ENCODE assay signal across 15 cellular contexts in genomic region chr20:62622178-62622876, GRCh38. TPM values are rescaled to one million over a fixed set of nuclear protein-coding genes. Genes with fewer than 3 reads are reported as not detected.
A peak's percentile ranks its signal among the peaks of the same experiment; 100 is the strongest.
DNase-seq lines count a peak whose midpoint lies in the region; TF ChIP-seq lines count a peak whose summit lies in the region.
"Had no signal": no experiment of that assay in that cellular context is flagged by ENCODE, and none has a peak within 500 bp of the region (broad histone marks: within the 10 kb centered on the region; RNA-seq: fewer than 3 reads in every experiment).

No MANE protein-coding gene starts in this region.

- in situ Hi-C loops in transverse colon (cut with MboI; ENCODE audit: low pct_ligation_motif_present in 1 of 4, low pct_unique_long_range_greater_than_20kb in 1 of 4, low sequenced_read_pairs in 3 of 4): no loop called here

- H3K4me1 Mint-ChIP-seq in activated T-cell treated with anti-CD3 and anti-CD28 coated beads, Interleukin-2, amount 50 U/mL, for 24 hours (ENCODE audit: low read depth): peaks cover 44% of the 10 kb centered on the region
- peaks cover 29% of the 10 kb centered on the region for H3K4me1 Mint-ChIP-seq in mesothelial cell of epicardium
- peaks cover 20% of the 10 kb centered on the region for H3K4me1 Mint-ChIP-seq in type B pancreatic cell (ENCODE audit: unreplicated experiment)

- H3K9me3 ChIP-seq in breast epithelium: no peaks in the 10 kb centered on the region
- H3K9me3 ChIP-seq in transverse colon: no peaks in the 10 kb centered on the region
- H3K9me3 ChIP-seq: mucosa of descending colon, testis had no signal

- intact Hi-C loops in breast epithelium (cut with DNase I; ENCODE audit: low total_unique reads) (no loop called here), transverse colon (cut with DNase I; ENCODE audit: low total_unique reads) (no loop called here)

- no peak overlapping the region for H3K4me3 Mint-ChIP-seq in activated T-cell treated with anti-CD3 and anti-CD28 coated beads, Interleukin-2, amount 50 U/mL, for 24 hours
- H3K4me3 Mint-ChIP-seq in mesothelial cell of epicardium (no peak overlapping the region), type B pancreatic cell (no peak overlapping the region)

- no peaks in the 10 kb centered on the region for H3K36me3 Mint-ChIP-seq in activated T-cell treated with anti-CD3 and anti-CD28 coated beads, Interleukin-2, amount 50 U/mL, for 24 hours (ENCODE audit: low read depth)
- H3K36me3 Mint-ChIP-seq in mesothelial cell of epicardium (no peaks in the 10 kb centered on the region), type B pancreatic cell (no peaks in the 10 kb centered on the region)

- H3K27ac Mint-ChIP-seq in activated T-cell treated with anti-CD3 and anti-CD28 coated beads, Interleukin-2, amount 50 U/mL, for 24 hours: peak overlapping the region; percentile 47
- H3K27ac Mint-ChIP-seq in mesothelial cell of epicardium (peak overlapping the region; percentile 98), type B pancreatic cell (no peak overlapping the region)

- peaks cover 0 to 7% of the 10 kb centered on the region in 2 donors for H3K27me3 ChIP-seq in breast epithelium
- no peaks in the 10 kb centered on the region for H3K27me3 ChIP-seq in transverse colon
- H3K27me3 ChIP-seq: cardiac muscle cell, testis had no signal

- H3K4me3 ChIP-seq in breast epithelium: no peak overlapping the region
- H3K4me3 ChIP-seq in transverse colon: no peak overlapping the region
- H3K4me3 ChIP-seq: cardiac muscle cell, mucosa of descending colon, testis had no signal

- H3K4me1 ChIP-seq in breast epithelium (peaks cover 12 to 20% of the 10 kb centered on the region in 2 donors), transverse colon (peaks cover 22 to 38% (median 27%) of the 10 kb centered on the region in 4 donors)

- no peak for TF ChIP-seq CTCF in breast epithelium (IDR thresholded peaks at IDR 0.05)
- no peak for TF ChIP-seq CTCF in mesothelial cell of epicardium (IDR thresholded peaks at IDR 0.05; ENCODE audit: unreplicated experiment)
- TF ChIP-seq CTCF in transverse colon (IDR thresholded peaks at IDR 0.05): no peak
- no peak for TF ChIP-seq CTCF in type B pancreatic cell (conservative IDR thresholded peaks at IDR 0.05)

- no peak for TF ChIP-seq EP300 in transverse colon (IDR thresholded peaks at IDR 0.05; ENCODE audit: low read depth)

- WGBS in transverse colon (ENCODE audit: low coverage in 1 of 2), 2 donors: 87 to 88% methylated on average over 7 to 25 of the region's 25 CpGs

- TF ChIP-seq POLR2A in breast epithelium (IDR thresholded peaks at IDR 0.05) (no peak), transverse colon (IDR thresholded peaks at IDR 0.05) (no peak)

- no peak for DNase-seq in activated T-cell treated with anti-CD3 and anti-CD28 coated beads, Interleukin-2, amount 50 U/mL, for 24 hours
- DNase-seq in activated T-cell treated with anti-CD3 and anti-CD28 coated beads, Interleukin-2, amount 50 U/mL, for 1 hour: no peak
- DNase-seq in breast epithelium (ENCODE audit: low spot score in 2 of 2): no peak
- DNase-seq in mesothelial cell of epicardium (ENCODE audit: low spot score in 2 of 2, unreplicated experiment in 2 of 2): no peak
- no peak for DNase-seq in transverse colon
- no peak for DNase-seq in type B pancreatic cell (ENCODE audit: extremely low spot score, unreplicated experiment)
- no peak for DNase-seq in activated T-cell treated with anti-CD3 and anti-CD28 coated beads for 4 hours
- DNase-seq in activated CD4-positive, CD25-positive, alpha-beta regulatory T cell (lab: John Stamatoyannopoulos, UW): no peak
- DNase-seq: foreskin melanocyte; NCI-H1694; RPMI8226; stimulated activated CD4-positive, alpha-beta T cell treated with anti-CD3 and anti-CD28 coated beads, Interleukin-15, amount 100 ng/mL, for 24 hours; testis had no signal

- peak overlapping the region; percentile 95 to 98 for H3K27ac ChIP-seq in breast epithelium
- H3K27ac ChIP-seq in transverse colon: peak overlapping the region; percentile 91 to 95 (median 94)

- H3K9me3 Mint-ChIP-seq in activated T-cell treated with anti-CD3 and anti-CD28 coated beads, Interleukin-2, amount 50 U/mL, for 24 hours: no peaks in the 10 kb centered on the region
- H3K9me3 Mint-ChIP-seq in mesothelial cell of epicardium (no peaks in the 10 kb centered on the region), type B pancreatic cell (no peaks in the 10 kb centered on the region)

- H3K36me3 ChIP-seq in breast epithelium (no peaks in the 10 kb centered on the region), transverse colon (no peaks in the 10 kb centered on the region)
- H3K36me3 ChIP-seq: cardiac muscle cell had no signal

- no peaks in the 10 kb centered on the region for H3K27me3 Mint-ChIP-seq in activated T-cell treated with anti-CD3 and anti-CD28 coated beads, Interleukin-2, amount 50 U/mL, for 24 hours
- H3K27me3 Mint-ChIP-seq in mesothelial cell of epicardium (ENCODE audit: low read depth) (no peaks in the 10 kb centered on the region), type B pancreatic cell (no peaks in the 10 kb centered on the region)

RNA-seq across cellular contexts. Expression of gene SLCO4A1, which starts 20.0 kb away (rescaled TPM):
- total RNA-seq in breast epithelium (10 to 100 TPM in 2 of 3 donors, 1 to 10 TPM in 1; 8.8 to 26.5 (median 15.4) TPM), mesothelial cell of epicardium (3.7 to 4.5 TPM (median 4.3 TPM) in 3 replicates), transverse colon (100 to 1,000 TPM in 1 of 4 donors, 10 to 100 TPM in 3; 13.7 to 375 (median 60.0) TPM), type B pancreatic cell (ENCODE audit: low replicate concordance) (2.6 and 5.3 TPM in 2 replicates)
